ENCODE assay signal across 25 cellular contexts in the genomic region with DNA sequence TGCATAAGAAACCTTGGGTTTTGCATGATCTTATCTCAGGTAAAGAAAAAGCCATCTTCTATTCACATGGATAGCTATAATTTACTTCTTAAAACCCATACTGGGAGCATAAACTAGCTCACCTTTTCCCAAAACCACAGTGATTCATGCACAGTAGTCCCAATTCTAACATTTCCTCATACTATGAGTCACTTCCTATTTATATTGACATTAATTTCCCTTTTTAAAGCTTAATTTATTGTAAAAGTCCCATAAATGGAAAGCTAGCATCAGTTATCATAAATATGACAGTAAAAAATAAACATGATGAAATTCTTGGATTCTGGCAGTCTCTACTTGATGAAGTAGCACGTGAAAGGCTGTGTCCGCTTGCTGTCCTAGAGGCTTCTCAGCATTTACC.
A peak's percentile ranks its signal among the peaks of the same experiment; 100 is the strongest.
DNase-seq lines count a peak whose midpoint lies in the region; ATAC-seq and TF ChIP-seq lines count a peak whose summit lies in the region.
"Had no signal": no experiment of that assay in that cellular context is flagged by ENCODE, and none has a peak within 500 bp of the region (broad histone marks: within the 10 kb centered on the region; RNA-seq: fewer than 3 reads in every experiment).

No MANE protein-coding gene starts in this region.

- no peaks in the 10 kb centered on the region for H3K27me3 ChIP-seq in foreskin keratinocyte
- H3K27me3 ChIP-seq: body of pancreas, SJSA1, uterus had no signal

- peaks cover 11% of the 10 kb centered on the region for H3K4me1 ChIP-seq in foreskin keratinocyte
- H3K4me1 ChIP-seq: body of pancreas, uterus had no signal

- peak; percentile 31 for DNase-seq in AG08395 (ENCODE audit: low spot score)
- DNase-seq in HPDE6-E6E7 (ENCODE audit: extremely low spot score): peak; percentile 13
- peak; percentile 29 for DNase-seq in astrocyte of the hippocampus (ENCODE audit: low read depth, low spot score)
- DNase-seq in foreskin keratinocyte: peak; percentile 36 to 61
- no peak for DNase-seq in anterior cingulate cortex (lab: John Stamatoyannopoulos, UW)
- DNase-seq in HT-29 (ENCODE audit: low spot score): no peak
- no peak for DNase-seq in superior temporal gyrus (ENCODE audit: extremely low spot score)
- DNase-seq: activated B cell treated with CpG ODN at 0.5 μM for 24 hours; activated CD8-positive, alpha-beta T cell treated with anti-CD3 and anti-CD28 coated beads for 36 hours; activated naive CD4-positive, alpha-beta T cell treated with anti-CD3 and anti-CD28 coated beads for 36 hours; activated T-cell treated with anti-CD3 and anti-CD28 coated beads, Interleukin-2, amount 50 U/mL, for 24 hours; body of pancreas; CD4-positive, alpha-beta memory T cell; DMS153; midbrain; NCI-H1417 treated with DMSO at 0.1 percent for 48 hours; NCI-H2171 treated with DMSO at 0.1 percent for 48 hours; NCI-H748 treated with DMSO at 0.1 percent for 48 hours; OCI-M1; posterior cingulate gyrus; stimulated activated CD4-positive, alpha-beta T cell treated with anti-CD3 and anti-CD28 coated beads, Interleukin-4, amount 100 ng/mL, for 24 hours; uterus had no signal

- ATAC-seq in foreskin keratinocyte (peak; percentile 88), HG02970 (IDR thresholded peaks at IDR 0.05; ENCODE audit: low FRiP score, unreplicated experiment) (no peak)
- ATAC-seq: activated CD8-positive, alpha-beta T cell treated with anti-CD3 and anti-CD28 coated beads for 36 hours; body of pancreas had no signal

- TF ChIP-seq CTCF in foreskin keratinocyte (conservative IDR thresholded peaks at IDR 0.05): no peak

- H3K27ac ChIP-seq in foreskin keratinocyte: no peak overlapping the region
- H3K27ac ChIP-seq: body of pancreas, epithelial cell of prostate, SJSA1, uterus had no signal

Comparison
In these comparisons a context has a peak if more than half of its experiments do, and no peak if none do; other contexts are left out.
1. DNase-seq: peak in AG08395 (single experiment), HPDE6-E6E7 (single experiment), astrocyte of the hippocampus (single experiment) and foreskin keratinocyte (2 of 2); none in anterior cingulate cortex (0 of 58), HT-29 (single experiment) and superior temporal gyrus (single experiment).